Comparison of ENCODE assay signal across 9 cellular contexts in genomic region chr5:142316051-142316450, GRCh38. TPM values are rescaled to one million over a fixed set of nuclear protein-coding genes. Genes with fewer than 3 reads are reported as not detected.
DNase-seq lines count a peak whose midpoint lies in the region; ATAC-seq and TF ChIP-seq lines count a peak whose summit lies in the region.
"Had no signal": no experiment of that assay in that cellular context is flagged by ENCODE, and none has a peak within 500 bp of the region (broad histone marks: within the 10 kb centered on the region; RNA-seq: fewer than 3 reads in every experiment).

No MANE protein-coding gene starts in this region.

- H3K4me1 Mint-ChIP-seq in activated naive CD4-positive, alpha-beta T cell treated with anti-CD3 and anti-CD28 coated beads, Interleukin-2, amount 10 ng/mL, durations not matched to agents 7 days and 5 days, result peaks cover 36% of the 10 kb centered on the region

- DNase-seq in activated naive CD4-positive, alpha-beta T cell treated with anti-CD3 and anti-CD28 coated beads, Interleukin-2, amount 10 ng/mL, durations not matched to agents 7 days and 5 days, result peak; percentile 25
- no peak for DNase-seq in activated naive CD4-positive, alpha-beta T cell treated with Interleukin-2 at 50 U/mL for 16 hours
- DNase-seq in NCI-H69 (lab: John Stamatoyannopoulos, UW) (peak; percentile 86), fibroblast of mammary gland (ENCODE audit: low read depth) (peak; percentile 57), upper lobe of right lung (no peak), spleen (no peak), GM19240 (ENCODE audit: insufficient read length, low spot score) (no peak)

- H3K36me3 Mint-ChIP-seq in activated naive CD4-positive, alpha-beta T cell treated with anti-CD3 and anti-CD28 coated beads, Interleukin-2, amount 10 ng/mL, durations not matched to agents 7 days and 5 days, result no peaks in the 10 kb centered on the region
- H3K36me3 Mint-ChIP-seq: IgD-negative memory B cell had no signal

- peaks cover 79% of the 10 kb centered on the region for H3K4me1 ChIP-seq in upper lobe of right lung
- H3K4me1 ChIP-seq in spleen, result peaks cover 29 to 89% (median 55%) of the 10 kb centered on the region in 6 donors

- H3K9me3 ChIP-seq in upper lobe of right lung (no peaks in the 10 kb centered on the region), spleen (no peaks in the 10 kb centered on the region)

- CTCF ChIA-PET in activated naive CD4-positive, alpha-beta T cell treated with anti-CD3 and anti-CD28 coated beads, Interleukin-2, amount 10 ng/mL, durations not matched to agents 7 days and 5 days (lab: Charles Lee), result interaction anchor here (0.8 kb wide), 1 partner anchor 10 kb away, joined by 5 read pairs; no protein-coding TSS in a partner anchor

- ATAC-seq in upper lobe of right lung, result no peak
- no peak for ATAC-seq in HG02623 (IDR thresholded peaks at IDR 0.05; ENCODE audit: unreplicated experiment)

- no peak overlapping the region for H3K4me3 Mint-ChIP-seq in activated naive CD4-positive, alpha-beta T cell treated with anti-CD3 and anti-CD28 coated beads, Interleukin-2, amount 10 ng/mL, durations not matched to agents 7 days and 5 days

- no peaks in the 10 kb centered on the region for H3K9me3 Mint-ChIP-seq in activated naive CD4-positive, alpha-beta T cell treated with anti-CD3 and anti-CD28 coated beads, Interleukin-2, amount 10 ng/mL, durations not matched to agents 7 days and 5 days
- H3K9me3 Mint-ChIP-seq: IgD-negative memory B cell had no signal

- H3K27me3 ChIP-seq in upper lobe of right lung, result no peaks in the 10 kb centered on the region
- H3K27me3 ChIP-seq in spleen (replicated peaks in 1 of 7), result peaks cover 0 to 44% (median 0%) of the 10 kb centered on the region in 7 donors

- H3K4me3 ChIP-seq in fibroblast of mammary gland (ENCODE audit: control insufficient read depth, low read depth, low read length) (no peak overlapping the region), upper lobe of right lung (no peak overlapping the region), spleen (no peak overlapping the region)

- intact Hi-C loops in upper lobe of right lung (cut with DNase I), result no loop called here
- intact Hi-C loops in spleen (cut with DNase I; ENCODE audit: low total_unique reads), result no loop called here

- 2 to 8% (median 4%) methylated on average over 4 of the region's 4 CpGs for WGBS in spleen, 5 donors

- H3K27me3 Mint-ChIP-seq in activated naive CD4-positive, alpha-beta T cell treated with anti-CD3 and anti-CD28 coated beads, Interleukin-2, amount 10 ng/mL, durations not matched to agents 7 days and 5 days, result peaks cover 36% of the 10 kb centered on the region

- peaks cover 46% of the 10 kb centered on the region for H3K36me3 ChIP-seq in upper lobe of right lung
- H3K36me3 ChIP-seq in spleen, result peaks cover 0 to 10% (median 0%) of the 10 kb centered on the region in 6 donors

- H3K27ac ChIP-seq in upper lobe of right lung, result peak overlapping the region; percentile 42
- H3K27ac ChIP-seq in spleen, result peak overlapping the region in 4 of 8 donors; percentile 18 to 86 (median 28)

- peak overlapping the region; percentile 46 for H3K27ac Mint-ChIP-seq in activated naive CD4-positive, alpha-beta T cell treated with anti-CD3 and anti-CD28 coated beads, Interleukin-2, amount 10 ng/mL, durations not matched to agents 7 days and 5 days
- H3K27ac Mint-ChIP-seq: IgD-negative memory B cell had no signal

- TF ChIP-seq CTCF in fibroblast of mammary gland (conservative IDR thresholded peaks at IDR 0.05; ENCODE audit: control insufficient read depth, insufficient read depth, low read depth, low read length) (no peak), upper lobe of right lung (IDR thresholded peaks at IDR 0.05) (no peak), spleen (IDR thresholded peaks at IDR 0.05 in 8 of 11, conservative IDR thresholded peaks at IDR 0.05 in 3 of 11) (no peak)

- no peak for TF ChIP-seq POLR2A in spleen (IDR thresholded peaks at IDR 0.05)

RNA-seq across cellular contexts. Expression of gene SPRY4, which starts 8.8 kb away (rescaled TPM):
- total RNA-seq in upper lobe of right lung (89.8 TPM), spleen (10 to 100 TPM in 6 of 7 donors, 1 to 10 TPM in 1; 9.4 to 33.5 (median 21.2) TPM)
- 1 to 10 TPM in 2 of 3 donors, under 1 TPM in 1; 0.76 to 2.0 (median 1.1) TPM for polyA plus RNA-seq in spleen
- polyA plus RNA-seq: IgD-negative memory B cell had no signal

Comparison
In these comparisons a context has a peak if more than half of its experiments do, and no peak if none do; other contexts are left out.
1. DNase-seq: peak in activated naive CD4-positive, alpha-beta T cell treated with anti-CD3 and anti-CD28 coated beads, Interleukin-2, amount 10 ng/mL, durations not matched to agents 7 days and 5 days (single experiment), NCI-H69 (single experiment) and fibroblast of mammary gland (single experiment); none in activated naive CD4-positive, alpha-beta T cell treated with Interleukin-2 at 50 U/mL for 16 hours (single experiment), upper lobe of right lung (single experiment), spleen (single experiment) and GM19240 (single experiment).